Comparison of ENCODE assay signal across 1 cellular context in genomic region chr9:136882109-136882946, GRCh38.
A peak's percentile ranks its signal among the peaks of the same experiment; 100 is the strongest.
TF ChIP-seq lines count a peak whose summit lies in the region.

No MANE protein-coding gene starts in this region.

TF ChIP-seq in GM12878, 131 proteins besides CTCF, POLR2A, EP300 and RAD21 (continued from another document):
- no peak for TF ChIP-seq CEBPZ (IDR thresholded peaks at IDR 0.05; ENCODE audit: low read depth, low read length)
- no peak for TF ChIP-seq ZBTB4 (CRISPR knock-in tag; IDR thresholded peaks at IDR 0.05)
- TF ChIP-seq YBX1 (IDR thresholded peaks at IDR 0.05) = no peak
- peak; percentile 17 for TF ChIP-seq MEF2B (IDR thresholded peaks at IDR 0.05; ENCODE audit: partially characterized antibody, poor library complexity, severe bottlenecking)
- peak; percentile 75 to 79 for TF ChIP-seq IKZF2 (IDR thresholded peaks at IDR 0.05)
- no peak for TF ChIP-seq MYC (IDR thresholded peaks at IDR 0.05; ENCODE audit: insufficient read depth, insufficient read length, insufficient replicate concordance, low read length, severe bottlenecking)
- peak; percentile 32 for TF ChIP-seq SP1 (IDR thresholded peaks at IDR 0.05; ENCODE audit: low read depth, low read length)
- TF ChIP-seq CEBPB (IDR thresholded peaks at IDR 0.05; ENCODE audit: borderline replicate concordance in 1 of 2, low read depth in 2 of 2, low read length in 2 of 2) = no peak
- TF ChIP-seq BACH1 (IDR thresholded peaks at IDR 0.05; ENCODE audit: borderline replicate concordance) = 0 out of 2 replicates have a peak, but pooled peaks have one; percentile 50
- no peak for TF ChIP-seq ZNF622 (IDR thresholded peaks at IDR 0.05)
- peak; percentile 73 for TF ChIP-seq NBN (IDR thresholded peaks at IDR 0.05)
- peak; percentile 94 for TF ChIP-seq MXI1 (IDR thresholded peaks at IDR 0.05; ENCODE audit: low read depth, low read length)
- TF ChIP-seq JUNB (IDR thresholded peaks at IDR 0.05) = peak; percentile 68
- 0 out of 2 replicates have a peak, but pooled peaks have one; percentile 11 for TF ChIP-seq IRF4 (IDR thresholded peaks at IDR 0.05; ENCODE audit: low read depth, low read length)
- TF ChIP-seq RELA (IDR thresholded peaks at IDR 0.05; ENCODE audit: borderline replicate concordance, partially characterized antibody) = peak; percentile 95
- peak; percentile 68; the same call in 1 of the 2 replicates for TF ChIP-seq SIN3A (IDR thresholded peaks at IDR 0.05; ENCODE audit: low read depth, low read length)
- no peak for TF ChIP-seq BRCA1 (IDR thresholded peaks at IDR 0.05; ENCODE audit: low read depth, low read length)
- TF ChIP-seq POU2F2 (IDR thresholded peaks at IDR 0.05; ENCODE audit: borderline replicate concordance, low read depth, low read length) = 0 out of 3 replicates have a peak, but pooled peaks have one; percentile 7
- peak; percentile 73; the same call in 1 of the 2 replicates for TF ChIP-seq DPF2 (IDR thresholded peaks at IDR 0.05)
- TF ChIP-seq TBL1XR1 (IDR thresholded peaks at IDR 0.05; ENCODE audit: low read depth, low read length) = peak; percentile 55; the same call in 1 of the 2 replicates
- TF ChIP-seq MTA2 (IDR thresholded peaks at IDR 0.05; ENCODE audit: low read depth) = no peak; the same call in 1 of the 2 replicates
- peak; percentile 67 for TF ChIP-seq CHD2 (IDR thresholded peaks at IDR 0.05; ENCODE audit: borderline replicate concordance, low read depth, low read length)
- TF ChIP-seq ZSCAN29 (IDR thresholded peaks at IDR 0.05) = no peak
- no peak for TF ChIP-seq MYB (IDR thresholded peaks at IDR 0.05; ENCODE audit: borderline replicate concordance, low read depth, low read length)
- peak; percentile 79 for TF ChIP-seq ATF7 (IDR thresholded peaks at IDR 0.05; ENCODE audit: low read depth)
- peak; percentile 8 for TF ChIP-seq PBX3 (IDR thresholded peaks at IDR 0.05; ENCODE audit: insufficient replicate concordance, low read depth, low read length)
TF ChIP-seq in GM12878: peak in this region for 38.
